In the genomic region with DNA sequence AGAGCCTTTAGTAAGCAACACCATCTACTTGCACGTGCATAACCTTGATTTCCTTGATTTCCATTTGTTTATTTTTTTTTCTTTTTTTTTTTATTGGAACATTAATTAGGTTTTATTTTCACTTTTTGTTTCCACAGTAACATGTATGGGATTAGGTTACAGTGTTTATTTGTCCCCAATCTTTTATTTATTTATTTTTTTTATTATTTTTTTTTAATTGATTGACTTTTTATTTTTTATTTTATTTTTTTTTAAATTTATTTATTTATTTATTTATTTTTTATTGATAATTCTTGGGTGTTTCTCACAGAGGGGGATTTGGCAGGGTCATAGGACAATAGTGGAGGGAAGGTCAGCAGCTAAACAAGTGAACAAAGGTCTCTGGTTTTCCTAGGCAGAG, we compare ENCODE assay signal across 6 cellular contexts.
A peak's percentile ranks its signal among the peaks of the same experiment; 100 is the strongest.
DNase-seq lines count a peak whose midpoint lies in the region; ATAC-seq, FAIRE-seq and TF ChIP-seq lines count a peak whose summit lies in the region.
"Not testable (repeated sequence)": the region's sequence is repeated elsewhere in the genome, so short reads cannot be mapped to it uniquely, and the experiment has no call there.

No MANE protein-coding gene starts in this region.

- not testable (repeated sequence) for H3K36me3 Mint-ChIP-seq in WTC11

- H3K9ac ChIP-seq in kidney (ENCODE audit: low read length in 2 of 2), result not testable (repeated sequence)

- CTCF ChIA-PET in WTC11 (lab: Charles Lee), result not testable (repeated sequence)

- H3K27ac Mint-ChIP-seq in WTC11, result not testable (repeated sequence)

- not testable (repeated sequence) for DNase-seq in RCC 7860 (ENCODE audit: low spot score); WTC11 (ENCODE audit: low spot score); kidney; small intestine

- H3K4me1 Mint-ChIP-seq in WTC11, result peaks cover 27% of the 10 kb centered on the region

- not testable (repeated sequence) for ATAC-seq in WTC11

- POLR2A ChIA-PET in WTC11 (lab: Charles Lee), result not testable (repeated sequence)

- not testable (repeated sequence) for H3K27ac ChIP-seq in kidney (ENCODE audit: low read depth in 2 of 2, low read length in 2 of 2); small intestine (ENCODE audit: low read depth in 1 of 2, low read length in 1 of 2)

- not testable (repeated sequence) for H3K9me3 ChIP-seq in kidney (ENCODE audit: control insufficient read depth in 1 of 2, low read length in 2 of 2); small intestine (ENCODE audit: control insufficient read depth, low read depth)

- H3K4me3 ChIP-seq in kidney (ENCODE audit: low read length in 2 of 2); small intestine (ENCODE audit: low read depth in 1 of 2, low read length in 2 of 2): not testable (repeated sequence)

- not testable (repeated sequence) for H3K27me3 Mint-ChIP-seq in WTC11 (ENCODE audit: low read depth)

- TF ChIP-seq CTCF in WTC11 (IDR thresholded peaks at IDR 0.05); kidney (IDR thresholded peaks at IDR 0.05; ENCODE audit: borderline replicate concordance, extremely low read depth, insufficient read depth): not testable (repeated sequence)

- WGBS in small intestine, 3 donors, result 44 to 68% (median 57%) methylated on average over 1 of the region's 1 CpG

- FAIRE-seq in G401.6 (lab: Jason Lieb, UNC), result peak; percentile 85
- peak; percentile 42 for FAIRE-seq in RCC 7860 (lab: Jason Lieb, UNC)
- FAIRE-seq in endometrium (lab: Jason Lieb, UNC), result peak; percentile 87
- peak; percentile 89 for FAIRE-seq in kidney (lab: Jason Lieb, UNC)
- peak; percentile 36 for FAIRE-seq in small intestine (lab: Jason Lieb, UNC)

- intact Hi-C loops in kidney (cut with DNase I), result not testable (repeated sequence)

- not testable (repeated sequence) for H3K27me3 ChIP-seq in small intestine (ENCODE audit: control insufficient read depth in 2 of 2, insufficient read depth in 2 of 2, low read length in 2 of 2)

- not testable (repeated sequence) for H3K9me3 Mint-ChIP-seq in WTC11

- H3K36me3 ChIP-seq in kidney (ENCODE audit: control insufficient read depth in 1 of 2, insufficient read depth in 2 of 2, low read length in 2 of 2); small intestine (ENCODE audit: control insufficient read depth in 2 of 2, insufficient read depth in 2 of 2, low read length in 2 of 2): not testable (repeated sequence)

- H3K4me1 ChIP-seq in kidney (ENCODE audit: control insufficient read depth in 1 of 2, insufficient read depth in 1 of 2, low read depth in 1 of 2, low read length in 2 of 2); small intestine (ENCODE audit: control insufficient read depth in 2 of 2, insufficient read depth in 1 of 2, low read depth in 1 of 2, low read length in 1 of 2): not testable (repeated sequence)

- H3K4me3 Mint-ChIP-seq in WTC11, result not testable (repeated sequence)

TF ChIP-seq in WTC11, 78 proteins besides CTCF, POLR2A, EP300 and RAD21:
- TF ChIP-seq HMGA2 (CRISPR knock-in tag; IDR thresholded peaks at IDR 0.05), result peak; percentile 93
